ENCODE assay signal across 9 cellular contexts in the genomic region with DNA sequence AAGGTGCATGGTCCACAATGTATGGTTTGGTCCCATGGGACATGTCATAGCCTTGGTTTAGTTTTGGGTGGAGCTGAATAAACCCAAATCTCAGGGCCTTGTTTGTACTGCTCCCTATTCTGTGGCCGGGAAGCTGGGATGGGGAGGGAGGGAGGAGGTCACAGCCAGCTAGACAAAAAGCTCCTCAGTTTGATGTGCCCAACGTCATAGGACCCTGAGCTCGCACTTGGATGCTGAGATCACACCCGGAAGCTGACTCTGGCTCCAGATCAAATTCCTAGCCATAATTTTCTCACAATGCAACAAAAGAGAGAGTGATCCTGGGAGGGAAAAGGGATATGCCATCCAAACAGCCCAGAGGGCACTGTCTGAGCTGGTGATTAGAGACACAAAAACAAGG. TPM values are rescaled to one million over a fixed set of nuclear protein-coding genes. Genes with fewer than 3 reads are reported as not detected.
DNase-seq lines count a peak whose midpoint lies in the region; ATAC-seq and TF ChIP-seq lines count a peak whose summit lies in the region.
"Had no signal": no experiment of that assay in that cellular context is flagged by ENCODE, and none has a peak within 500 bp of the region (broad histone marks: within the 10 kb centered on the region; RNA-seq: fewer than 3 reads in every experiment).

No MANE protein-coding gene starts in this region.

- H3K9me3 Mint-ChIP-seq in MCF 10A (ENCODE audit: unreplicated experiment) = no peaks in the 10 kb centered on the region

- H3K4me3 ChIP-seq in breast epithelium (peak overlapping the region; percentile 61 to 78 (median 63)), aorta (ENCODE audit: low read length in 2 of 2) (peak overlapping the region; percentile 79)

- H3K9me3 ChIP-seq in breast epithelium (no peaks in the 10 kb centered on the region), aorta (ENCODE audit: control insufficient read depth, low read length) (no peaks in the 10 kb centered on the region)

- no peak overlapping the region for H3K4me3 Mint-ChIP-seq in MCF 10A (ENCODE audit: unreplicated experiment)

- H3K27me3 ChIP-seq in breast epithelium (no peaks in the 10 kb centered on the region), aorta (ENCODE audit: control insufficient read depth in 1 of 2, insufficient read depth in 2 of 2, low read length in 1 of 2) (no peaks in the 10 kb centered on the region)

- peaks cover 29% of the 10 kb centered on the region for H3K4me1 Mint-ChIP-seq in MCF 10A (ENCODE audit: insufficient read depth, unreplicated experiment)

- H3K36me3 Mint-ChIP-seq in MCF 10A (ENCODE audit: insufficient read depth, unreplicated experiment) = peaks cover 3% of the 10 kb centered on the region

- H3K27me3 Mint-ChIP-seq in MCF 10A (ENCODE audit: insufficient read depth, unreplicated experiment) = no peaks in the 10 kb centered on the region

- no peak overlapping the region for H3K27ac Mint-ChIP-seq in MCF 10A (ENCODE audit: low read depth, unreplicated experiment)

- H3K36me3 ChIP-seq in breast epithelium (no peaks in the 10 kb centered on the region), aorta (ENCODE audit: control insufficient read depth in 1 of 2, insufficient read depth in 2 of 2, low read length in 1 of 2) (peaks cover 0 to under 1% of the 10 kb centered on the region in 2 donors)

- H3K4me1 ChIP-seq in breast epithelium (no peaks in the 10 kb centered on the region), aorta (ENCODE audit: control insufficient read depth in 1 of 2, insufficient read depth in 2 of 2, low read length in 2 of 2) (peaks cover 0 to 6% of the 10 kb centered on the region in 2 donors)

- peak; percentile 76 for ATAC-seq in aorta (ENCODE audit: low FRiP score)
- ATAC-seq in GM18505 (IDR thresholded peaks at IDR 0.05; ENCODE audit: unreplicated experiment) = no peak
- ATAC-seq in HG03460 (IDR thresholded peaks at IDR 0.05; ENCODE audit: unreplicated experiment) = no peak

- TF ChIP-seq POLR2A in breast epithelium (IDR thresholded peaks at IDR 0.05) (no peak), GM18505 (IDR thresholded peaks at IDR 0.05; ENCODE audit: borderline replicate concordance, extremely low read depth, insufficient read depth, insufficient read length) (no peak)

- peak in 1 of 2 donors; percentile 80 for DNase-seq in breast epithelium (ENCODE audit: low spot score in 2 of 2)
- no peak for DNase-seq in MCF 10A (ENCODE audit: unreplicated experiment)
- peak; percentile 86 for DNase-seq in fibroblast of peridontal ligament (ENCODE audit: extremely low read depth)
- peak; percentile 86 for DNase-seq in myocyte (ENCODE audit: low read depth)
- DNase-seq in aorta = peak; percentile 84 to 87
- no peak for DNase-seq in activated naive CD4-positive, alpha-beta T cell treated with Interleukin-2 at 50 U/mL for 16 hours
- DNase-seq: activated CD8-positive, alpha-beta memory T cell treated with anti-CD3 and anti-CD28 coated beads, Interleukin-2, amount 50 U/mL, for 48 hours had no signal

- no peak for TF ChIP-seq CTCF in breast epithelium (IDR thresholded peaks at IDR 0.05)
- no peak for TF ChIP-seq CTCF in MCF 10A (IDR thresholded peaks at IDR 0.05; ENCODE audit: unreplicated experiment)

- H3K27ac ChIP-seq in breast epithelium (peak overlapping the region; percentile 96 to 97), aorta (ENCODE audit: low read depth in 1 of 2, low read length in 2 of 2) (peak overlapping the region; percentile 94 to 99)

- no TSS peak for BruUV-seq in MCF 10A (replicated peaks; lab: Mats Ljungman, UMichigan)

- intact Hi-C loops in breast epithelium (cut with DNase I; ENCODE audit: low total_unique reads) = no loop called here
- intact Hi-C loops in MCF 10A (cut with micrococcal nuclease) = no loop called here
- intact Hi-C loops in aorta (cut with DNase I) = loop anchor here in 1 of 2 donors (2.0 kb wide), 1 partner anchor 35 kb away; a partner anchor contains a TSS

- POLR2A ChIA-PET in MCF 10A (lab: Yijun Ruan, JAX) = interaction anchor here (0.6 to 4.6 kb wide), 3 partner anchors 13 to 34 kb away, joined by 4 to 41 read pairs (median 12); a partner anchor contains a TSS

- CTCF ChIA-PET in MCF 10A (lab: Yijun Ruan, JAX) = interaction anchor here (1.2 to 1.9 kb wide), 2 partner anchors 37 to 68 kb away, joined by 3 to 9 read pairs; no protein-coding TSS in a partner anchor

- 5 to 6% methylated on average over 4 of the region's 4 CpGs for WGBS in aorta, 2 donors

RNA-seq across cellular contexts. Expression of a gene that starts 1.5 kb away (rescaled TPM):
- total RNA-seq in breast epithelium (1 to 10 TPM in 2 of 3 donors, under 1 TPM in 1; 0.98 to 2.1 (median 1.2) TPM), MCF 10A (2022) (0.23 TPM in 1 of 2 replicates, not detected in the other), myocyte (14.6 and 15.6 TPM in 2 replicates), aorta (10 to 100 TPM; 18.1 to 24.8 TPM)
- polyA plus RNA-seq in myocyte (2012) = 67.7 TPM
- polyA plus RNA-seq in aorta = 10 to 100 TPM; 13.8 to 60.2 TPM

RNA-seq across cellular contexts. Expression of a gene that starts 2.4 kb away (rescaled TPM):
- 100 to 1,000 TPM; 132 to 299 (median 271) TPM for total RNA-seq in breast epithelium
- 1.2 and 2.5 TPM in 2 replicates for total RNA-seq in MCF 10A (2022)
- total RNA-seq in myocyte = 182 and 268 TPM in 2 replicates
- polyA plus RNA-seq in myocyte (2012) = 1,070 TPM
- 1,000 to 10,000 TPM in 1 of 2 donors, 100 to 1,000 TPM in 1; 323 to 2,347 TPM for total RNA-seq in aorta
- 100 to 1,000 TPM; 483 to 702 TPM for polyA plus RNA-seq in aorta

RNA-seq across cellular contexts. Expression of a gene that starts 4.7 kb away (rescaled TPM):
- total RNA-seq in breast epithelium = 10 to 100 TPM in 2 of 3 donors, 1 to 10 TPM in 1; 7.5 to 40.5 (median 19.0) TPM
- total RNA-seq in MCF 10A (2022) = 1.3 and 2.0 TPM in 2 replicates
- total RNA-seq in myocyte = 0.70 and 1.7 TPM in 2 replicates
- polyA plus RNA-seq in myocyte (2012) = 3.7 TPM
- total RNA-seq in aorta = 1 to 10 TPM; 2.7 to 5.2 TPM
- 1 to 10 TPM; 5.3 to 5.6 TPM for polyA plus RNA-seq in aorta

RNA-seq across cellular contexts. Expression of a gene that starts 23.1 kb away (rescaled TPM):
- 10 to 100 TPM; 38.9 to 53.9 (median 45.2) TPM for total RNA-seq in breast epithelium
- total RNA-seq in MCF 10A (2022) = 21.0 and 47.3 TPM in 2 replicates
- 17.7 and 19.6 TPM in 2 replicates for total RNA-seq in myocyte
- 15.9 TPM for polyA plus RNA-seq in myocyte (2012)
- total RNA-seq in aorta = 10 to 100 TPM; 54.4 to 61.8 TPM
- polyA plus RNA-seq in aorta = 10 to 100 TPM; 29.8 to 33.0 TPM

RNA-seq across cellular contexts. Expression of a gene that starts 34.7 kb away (rescaled TPM):
- total RNA-seq in breast epithelium = 10 to 100 TPM; 29.6 to 35.1 (median 31.2) TPM
- 33.6 and 38.3 TPM in 2 replicates for total RNA-seq in MCF 10A (2022)
- total RNA-seq in myocyte = 25.7 and 33.1 TPM in 2 replicates
- 32.0 TPM for polyA plus RNA-seq in myocyte (2012)
- total RNA-seq in aorta = 10 to 100 TPM in 1 of 2 donors, 1 to 10 TPM in 1; 6.6 to 15.2 TPM
- 10 to 100 TPM; 11.5 to 22.0 TPM for polyA plus RNA-seq in aorta

Comparison
In these comparisons a context has a peak if more than half of its experiments do, and no peak if none do; other contexts are left out.
1. RNA of a gene that starts 2.4 kb away (total RNA-seq): 323 to 2,347 TPM in aorta, 132 to 299 TPM in breast epithelium and 182 to 268 TPM in myocyte; 1.2 to 2.5 TPM in MCF 10A; every median in the first group is over 10 times any median in the second.
2. DNase-seq: peak in fibroblast of peridontal ligament (single experiment), myocyte (single experiment) and aorta (2 of 2); none in MCF 10A (single experiment) and activated naive CD4-positive, alpha-beta T cell treated with Interleukin-2 at 50 U/mL for 16 hours (single experiment).